Comparison of ENCODE assay signal across 1 cellular context in the genomic region with DNA sequence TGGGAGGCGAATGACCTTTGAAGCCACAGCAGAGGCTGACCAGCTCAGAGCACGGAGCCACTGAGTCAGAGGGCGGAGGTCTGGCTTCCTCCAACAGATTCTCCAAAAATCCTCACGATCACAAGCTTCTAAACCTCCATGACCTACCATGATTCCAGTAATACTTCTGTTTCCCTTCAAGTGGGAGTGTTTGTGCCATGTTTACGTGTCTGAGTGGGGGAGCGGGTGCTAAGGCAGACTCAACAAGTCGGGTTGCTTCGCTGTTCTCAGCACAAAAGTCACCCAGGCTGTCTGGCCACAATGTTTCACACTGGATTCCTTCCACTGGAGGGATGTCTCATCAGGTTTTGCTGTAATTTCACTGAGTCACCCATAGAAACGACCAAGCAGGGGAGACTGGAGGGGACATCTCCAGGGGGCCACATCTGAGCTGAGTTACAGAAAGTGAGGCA.
TF ChIP-seq lines count a peak whose summit lies in the region.

No MANE protein-coding gene starts in this region.

TF ChIP-seq in GM23338, 12 proteins besides CTCF, POLR2A, EP300 and RAD21 (continued from another document):
- TF ChIP-seq ZNF462 (CRISPR knock-in tag; IDR thresholded peaks at IDR 0.05) (no peak), EZH2 (IDR thresholded peaks at IDR 0.05; ENCODE audit: low read depth, unreplicated experiment) (no peak), STAT1 (IDR thresholded peaks at IDR 0.05; ENCODE audit: unreplicated experiment) (no peak), ZNF114 (CRISPR knock-in tag; IDR thresholded peaks at IDR 0.05) (no peak), EZH2phosphoT487 (IDR thresholded peaks at IDR 0.05; ENCODE audit: unreplicated experiment) (no peak)
TF ChIP-seq in GM23338: peak in this region for 0.
